Comparison of ENCODE assay signal across 2 cellular contexts in the genomic region with DNA sequence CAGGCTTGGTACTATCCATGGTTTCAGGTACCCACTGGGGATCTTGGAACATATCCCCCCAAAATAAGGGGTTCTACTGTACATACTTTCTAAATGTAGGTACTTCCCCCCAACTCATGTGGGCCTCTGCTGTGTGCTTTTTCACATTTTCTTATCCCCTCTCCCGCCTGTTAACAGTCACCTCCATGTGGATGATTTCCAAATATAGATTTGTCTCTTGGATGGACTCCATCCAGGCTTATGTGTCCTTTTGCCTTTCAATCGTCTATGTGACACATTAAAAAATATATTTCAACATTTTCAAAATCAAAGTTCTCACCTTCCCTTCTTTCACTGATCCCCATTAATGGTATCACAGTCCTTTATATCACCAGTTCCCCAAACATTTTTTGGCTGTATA.
TF ChIP-seq lines count a peak whose summit lies in the region.

No MANE protein-coding gene starts in this region.

TF ChIP-seq in liver, 16 proteins besides CTCF, POLR2A, EP300 and RAD21:
- TF ChIP-seq YY1 (IDR thresholded peaks at IDR 0.05) (peak; percentile 16), FOXA2 (IDR thresholded peaks at IDR 0.05) (no peak), EGR1 (IDR thresholded peaks at IDR 0.05; ENCODE audit: low read depth in 2 of 2) (no peak), HNF4G (IDR thresholded peaks at IDR 0.05) (no peak), NR2F2 (IDR thresholded peaks at IDR 0.05) (no peak), HNF4A (conservative IDR thresholded peaks at IDR 0.05) (peak in 1 of 2 donors; percentile 25), SP1 (IDR thresholded peaks at IDR 0.05) (no peak), GABPA (IDR thresholded peaks at IDR 0.05 in 1 of 2, conservative IDR thresholded peaks at IDR 0.05 in 1 of 2) (no peak)
- TF ChIP-seq, protein P1, sequence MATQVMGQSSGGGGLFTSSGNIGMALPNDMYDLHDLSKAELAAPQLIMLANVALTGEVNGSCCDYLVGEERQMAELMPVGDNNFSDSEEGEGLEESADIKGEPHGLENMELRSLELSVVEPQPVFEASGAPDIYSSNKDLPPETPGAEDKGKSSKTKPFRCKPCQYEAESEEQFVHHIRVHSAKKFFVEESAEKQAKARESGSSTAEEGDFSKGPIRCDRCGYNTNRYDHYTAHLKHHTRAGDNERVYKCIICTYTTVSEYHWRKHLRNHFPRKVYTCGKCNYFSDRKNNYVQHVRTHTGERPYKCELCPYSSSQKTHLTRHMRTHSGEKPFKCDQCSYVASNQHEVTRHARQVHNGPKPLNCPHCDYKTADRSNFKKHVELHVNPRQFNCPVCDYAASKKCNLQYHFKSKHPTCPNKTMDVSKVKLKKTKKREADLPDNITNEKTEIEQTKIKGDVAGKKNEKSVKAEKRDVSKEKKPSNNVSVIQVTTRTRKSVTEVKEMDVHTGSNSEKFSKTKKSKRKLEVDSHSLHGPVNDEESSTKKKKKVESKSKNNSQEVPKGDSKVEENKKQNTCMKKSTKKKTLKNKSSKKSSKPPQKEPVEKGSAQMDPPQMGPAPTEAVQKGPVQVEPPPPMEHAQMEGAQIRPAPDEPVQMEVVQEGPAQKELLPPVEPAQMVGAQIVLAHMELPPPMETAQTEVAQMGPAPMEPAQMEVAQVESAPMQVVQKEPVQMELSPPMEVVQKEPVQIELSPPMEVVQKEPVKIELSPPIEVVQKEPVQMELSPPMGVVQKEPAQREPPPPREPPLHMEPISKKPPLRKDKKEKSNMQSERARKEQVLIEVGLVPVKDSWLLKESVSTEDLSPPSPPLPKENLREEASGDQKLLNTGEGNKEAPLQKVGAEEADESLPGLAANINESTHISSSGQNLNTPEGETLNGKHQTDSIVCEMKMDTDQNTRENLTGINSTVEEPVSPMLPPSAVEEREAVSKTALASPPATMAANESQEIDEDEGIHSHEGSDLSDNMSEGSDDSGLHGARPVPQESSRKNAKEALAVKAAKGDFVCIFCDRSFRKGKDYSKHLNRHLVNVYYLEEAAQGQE (IDR thresholded peaks at IDR 0.05): no peak

TF ChIP-seq in HepG2, 621 proteins besides CTCF, POLR2A, EP300 and RAD21:
- TF ChIP-seq, protein P2, sequence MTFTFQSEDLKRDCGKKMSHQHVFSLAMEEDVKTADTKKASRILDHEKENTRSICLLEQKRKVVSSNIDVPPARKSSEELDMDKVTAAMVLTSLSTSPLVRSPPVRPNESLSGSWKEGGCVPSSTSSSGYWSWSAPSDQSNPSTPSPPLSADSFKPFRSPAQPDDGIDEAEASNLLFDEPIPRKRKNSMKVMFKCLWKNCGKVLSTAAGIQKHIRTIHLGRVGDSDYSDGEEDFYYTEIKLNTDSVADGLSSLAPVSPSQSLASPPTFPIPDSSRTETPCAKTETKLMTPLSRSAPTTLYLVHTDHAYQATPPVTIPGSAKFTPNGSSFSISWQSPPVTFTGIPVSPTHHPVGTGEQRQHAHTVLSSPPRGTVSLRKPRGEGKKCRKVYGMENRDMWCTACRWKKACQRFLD (CRISPR knock-in tag; IDR thresholded peaks at IDR 0.05; ENCODE audit: borderline replicate concordance): no peak
- no peak for TF ChIP-seq ZNF788 (CRISPR knock-in tag; IDR thresholded peaks at IDR 0.05; ENCODE audit: borderline replicate concordance)
- TF ChIP-seq, protein P3, sequence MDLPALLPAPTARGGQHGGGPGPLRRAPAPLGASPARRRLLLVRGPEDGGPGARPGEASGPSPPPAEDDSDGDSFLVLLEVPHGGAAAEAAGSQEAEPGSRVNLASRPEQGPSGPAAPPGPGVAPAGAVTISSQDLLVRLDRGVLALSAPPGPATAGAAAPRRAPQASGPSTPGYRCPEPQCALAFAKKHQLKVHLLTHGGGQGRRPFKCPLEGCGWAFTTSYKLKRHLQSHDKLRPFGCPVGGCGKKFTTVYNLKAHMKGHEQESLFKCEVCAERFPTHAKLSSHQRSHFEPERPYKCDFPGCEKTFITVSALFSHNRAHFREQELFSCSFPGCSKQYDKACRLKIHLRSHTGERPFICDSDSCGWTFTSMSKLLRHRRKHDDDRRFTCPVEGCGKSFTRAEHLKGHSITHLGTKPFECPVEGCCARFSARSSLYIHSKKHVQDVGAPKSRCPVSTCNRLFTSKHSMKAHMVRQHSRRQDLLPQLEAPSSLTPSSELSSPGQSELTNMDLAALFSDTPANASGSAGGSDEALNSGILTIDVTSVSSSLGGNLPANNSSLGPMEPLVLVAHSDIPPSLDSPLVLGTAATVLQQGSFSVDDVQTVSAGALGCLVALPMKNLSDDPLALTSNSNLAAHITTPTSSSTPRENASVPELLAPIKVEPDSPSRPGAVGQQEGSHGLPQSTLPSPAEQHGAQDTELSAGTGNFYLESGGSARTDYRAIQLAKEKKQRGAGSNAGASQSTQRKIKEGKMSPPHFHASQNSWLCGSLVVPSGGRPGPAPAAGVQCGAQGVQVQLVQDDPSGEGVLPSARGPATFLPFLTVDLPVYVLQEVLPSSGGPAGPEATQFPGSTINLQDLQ (CRISPR knock-in tag; IDR thresholded peaks at IDR 0.05): no peak
- no peak for TF ChIP-seq NR2F6 (IDR thresholded peaks at IDR 0.05)
- no peak for TF ChIP-seq NR2F6 (CRISPR knock-in tag; IDR thresholded peaks at IDR 0.05)
- no peak for TF ChIP-seq GPN1 (CRISPR knock-in tag; IDR thresholded peaks at IDR 0.05; ENCODE audit: borderline replicate concordance)
- TF ChIP-seq, protein P4, sequence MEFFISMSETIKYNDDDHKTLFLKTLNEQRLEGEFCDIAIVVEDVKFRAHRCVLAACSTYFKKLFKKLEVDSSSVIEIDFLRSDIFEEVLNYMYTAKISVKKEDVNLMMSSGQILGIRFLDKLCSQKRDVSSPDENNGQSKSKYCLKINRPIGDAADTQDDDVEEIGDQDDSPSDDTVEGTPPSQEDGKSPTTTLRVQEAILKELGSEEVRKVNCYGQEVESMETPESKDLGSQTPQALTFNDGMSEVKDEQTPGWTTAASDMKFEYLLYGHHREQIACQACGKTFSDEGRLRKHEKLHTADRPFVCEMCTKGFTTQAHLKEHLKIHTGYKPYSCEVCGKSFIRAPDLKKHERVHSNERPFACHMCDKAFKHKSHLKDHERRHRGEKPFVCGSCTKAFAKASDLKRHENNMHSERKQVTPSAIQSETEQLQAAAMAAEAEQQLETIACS (CRISPR knock-in tag; IDR thresholded peaks at IDR 0.05): no peak
- TF ChIP-seq, protein P5, sequence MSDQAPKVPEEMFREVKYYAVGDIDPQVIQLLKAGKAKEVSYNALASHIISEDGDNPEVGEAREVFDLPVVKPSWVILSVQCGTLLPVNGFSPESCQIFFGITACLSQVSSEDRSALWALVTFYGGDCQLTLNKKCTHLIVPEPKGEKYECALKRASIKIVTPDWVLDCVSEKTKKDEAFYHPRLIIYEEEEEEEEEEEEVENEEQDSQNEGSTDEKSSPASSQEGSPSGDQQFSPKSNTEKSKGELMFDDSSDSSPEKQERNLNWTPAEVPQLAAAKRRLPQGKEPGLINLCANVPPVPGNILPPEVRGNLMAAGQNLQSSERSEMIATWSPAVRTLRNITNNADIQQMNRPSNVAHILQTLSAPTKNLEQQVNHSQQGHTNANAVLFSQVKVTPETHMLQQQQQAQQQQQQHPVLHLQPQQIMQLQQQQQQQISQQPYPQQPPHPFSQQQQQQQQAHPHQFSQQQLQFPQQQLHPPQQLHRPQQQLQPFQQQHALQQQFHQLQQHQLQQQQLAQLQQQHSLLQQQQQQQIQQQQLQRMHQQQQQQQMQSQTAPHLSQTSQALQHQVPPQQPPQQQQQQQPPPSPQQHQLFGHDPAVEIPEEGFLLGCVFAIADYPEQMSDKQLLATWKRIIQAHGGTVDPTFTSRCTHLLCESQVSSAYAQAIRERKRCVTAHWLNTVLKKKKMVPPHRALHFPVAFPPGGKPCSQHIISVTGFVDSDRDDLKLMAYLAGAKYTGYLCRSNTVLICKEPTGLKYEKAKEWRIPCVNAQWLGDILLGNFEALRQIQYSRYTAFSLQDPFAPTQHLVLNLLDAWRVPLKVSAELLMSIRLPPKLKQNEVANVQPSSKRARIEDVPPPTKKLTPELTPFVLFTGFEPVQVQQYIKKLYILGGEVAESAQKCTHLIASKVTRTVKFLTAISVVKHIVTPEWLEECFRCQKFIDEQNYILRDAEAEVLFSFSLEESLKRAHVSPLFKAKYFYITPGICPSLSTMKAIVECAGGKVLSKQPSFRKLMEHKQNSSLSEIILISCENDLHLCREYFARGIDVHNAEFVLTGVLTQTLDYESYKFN (CRISPR knock-in tag; conservative IDR thresholded peaks at IDR 0.05): no peak
- no peak for TF ChIP-seq ZNF543 (CRISPR knock-in tag; IDR thresholded peaks at IDR 0.05)
- no peak for TF ChIP-seq ZSCAN21 (CRISPR knock-in tag; IDR thresholded peaks at IDR 0.05; ENCODE audit: borderline replicate concordance)
- TF ChIP-seq SP2 (CRISPR knock-in tag; IDR thresholded peaks at IDR 0.05): no peak
- TF ChIP-seq ZNF234 (CRISPR knock-in tag; conservative IDR thresholded peaks at IDR 0.05): no peak
- TF ChIP-seq, protein P6, sequence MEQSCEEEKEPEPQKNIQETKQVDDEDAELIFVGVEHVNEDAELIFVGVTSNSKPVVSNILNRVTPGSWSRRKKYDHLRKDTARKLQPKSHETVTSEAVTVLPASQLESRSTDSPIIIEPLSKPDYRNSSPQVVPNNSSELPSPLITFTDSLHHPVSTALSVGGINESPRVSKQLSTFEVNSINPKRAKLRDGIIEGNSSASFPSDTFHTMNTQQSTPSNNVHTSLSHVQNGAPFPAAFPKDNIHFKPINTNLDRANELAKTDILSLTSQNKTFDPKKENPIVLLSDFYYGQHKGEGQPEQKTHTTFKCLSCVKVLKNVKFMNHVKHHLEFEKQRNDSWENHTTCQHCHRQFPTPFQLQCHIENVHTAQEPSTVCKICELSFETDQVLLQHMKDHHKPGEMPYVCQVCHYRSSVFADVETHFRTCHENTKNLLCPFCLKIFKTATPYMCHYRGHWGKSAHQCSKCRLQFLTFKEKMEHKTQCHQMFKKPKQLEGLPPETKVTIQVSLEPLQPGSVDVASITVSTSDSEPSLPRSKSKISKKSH (CRISPR knock-in tag; IDR thresholded peaks at IDR 0.05; ENCODE audit: borderline replicate concordance): no peak
- TF ChIP-seq ZNF263 (CRISPR knock-in tag; IDR thresholded peaks at IDR 0.05): no peak
